Comparison of ENCODE assay signal across 12 cellular contexts in the genomic region with DNA sequence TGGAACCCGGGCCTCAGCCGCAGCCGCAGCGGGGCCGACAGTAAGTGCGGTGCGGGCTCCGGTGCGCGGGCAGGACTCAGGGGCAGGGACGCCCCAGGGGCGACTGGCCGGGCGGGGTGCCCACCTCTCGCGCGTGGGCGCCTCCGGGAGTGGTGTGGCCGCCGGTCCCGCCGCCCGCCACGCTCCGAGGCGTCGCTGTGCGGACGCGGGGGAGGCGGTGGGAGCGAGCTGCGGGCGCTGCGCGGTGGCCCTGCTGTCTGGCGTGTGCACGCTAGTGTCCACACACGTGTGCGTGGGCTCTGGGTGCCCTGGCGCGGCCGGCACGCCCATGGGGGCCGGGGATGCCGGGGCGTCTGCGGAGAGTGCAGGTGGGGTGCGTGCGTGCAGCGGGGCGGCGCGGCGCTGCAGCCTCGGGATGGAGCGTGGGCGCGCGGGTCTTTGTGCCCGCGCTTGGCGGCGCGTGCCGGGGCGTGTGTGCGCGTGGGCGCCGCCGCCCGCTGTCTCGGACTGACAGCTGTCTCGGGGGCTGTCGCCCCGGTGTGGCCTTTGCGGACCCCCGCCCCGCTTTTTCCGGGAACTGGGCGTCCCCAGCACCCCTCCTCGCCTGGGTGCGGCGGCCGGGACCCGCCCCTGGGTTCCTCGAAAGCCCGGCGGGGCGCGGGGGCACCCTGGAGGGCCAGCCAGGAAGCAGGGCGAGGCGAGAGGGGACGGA. TPM values are rescaled to one million over a fixed set of nuclear protein-coding genes. Genes with fewer than 3 reads are reported as not detected.
DNase-seq lines count a peak whose midpoint lies in the region; ATAC-seq and TF ChIP-seq lines count a peak whose summit lies in the region.
"Had no signal": no experiment of that assay in that cellular context is flagged by ENCODE, and none has a peak within 500 bp of the region (broad histone marks: within the 10 kb centered on the region; RNA-seq: fewer than 3 reads in every experiment).

No MANE protein-coding gene starts in this region.

- H3K27me3 Mint-ChIP-seq in activated naive CD4-positive, alpha-beta T cell treated with anti-CD3 and anti-CD28 coated beads, Interleukin-2, amount 10 ng/mL, durations not matched to agents 7 days and 5 days: peaks cover 84% of the 10 kb centered on the region
- peaks cover 42% of the 10 kb centered on the region for H3K27me3 Mint-ChIP-seq in activated naive CD4-positive, alpha-beta T cell treated with anti-CD3 and anti-CD28 coated beads for 36 hours (ENCODE audit: low read depth)
- H3K27me3 Mint-ChIP-seq in central memory CD8-positive, alpha-beta T cell: peaks cover 58% of the 10 kb centered on the region
- peaks cover 54% of the 10 kb centered on the region for H3K27me3 Mint-ChIP-seq in activated T-helper 2 cell treated with anti-CD3 and anti-CD28 coated beads, Interferon-gamma antibody, Interleukin-2, Interleukin-4, amounts not matched to agents 10 μg/mL and 5 μg/mL and 100 μg/mL, durations not matched to agents 14 hours and 24 hours and 36 hours (ENCODE audit: low read depth)

- H3K27me3 ChIP-seq in mesenchymal stem cell (ENCODE audit: control insufficient read depth in 1 of 2, insufficient read depth in 1 of 2, low read length in 2 of 2): peaks cover 58 to 61% of the 10 kb centered on the region in 2 experiments
- peaks cover 16% of the 10 kb centered on the region for H3K27me3 ChIP-seq in thoracic aorta (replicated peaks; ENCODE audit: insufficient read depth)

- WGBS in mesenchymal stem cell: 2% methylated on average over 62 of the region's 96 CpGs

- peak overlapping the region; percentile 29 for H3K9ac ChIP-seq in mesenchymal stem cell (ENCODE audit: low read length)

- H3K4me3 ChIP-seq in mesenchymal stem cell (ENCODE audit: insufficient read depth in 1 of 2, low read depth in 1 of 2, low read length in 2 of 2): peak overlapping the region; percentile 40 to 56
- peak overlapping the region; percentile 61 for H3K4me3 ChIP-seq in thoracic aorta

- no peak for TF ChIP-seq CTCF in thoracic aorta (IDR thresholded peaks at IDR 0.05)

- H3K79me1 ChIP-seq in mesenchymal stem cell (replicated peaks; ENCODE audit: low read length, poor library complexity, severe bottlenecking): peaks cover 15% of the 10 kb centered on the region

- H3K4me1 Mint-ChIP-seq in activated naive CD4-positive, alpha-beta T cell treated with anti-CD3 and anti-CD28 coated beads, Interleukin-2, amount 10 ng/mL, durations not matched to agents 7 days and 5 days: peaks cover 13% of the 10 kb centered on the region
- peaks cover 5% of the 10 kb centered on the region for H3K4me1 Mint-ChIP-seq in activated naive CD4-positive, alpha-beta T cell treated with anti-CD3 and anti-CD28 coated beads for 36 hours (ENCODE audit: low read depth)
- peaks cover 14% of the 10 kb centered on the region for H3K4me1 Mint-ChIP-seq in central memory CD8-positive, alpha-beta T cell
- peaks cover 6% of the 10 kb centered on the region for H3K4me1 Mint-ChIP-seq in activated T-helper 2 cell treated with anti-CD3 and anti-CD28 coated beads, Interferon-gamma antibody, Interleukin-2, Interleukin-4, amounts not matched to agents 10 μg/mL and 5 μg/mL and 100 μg/mL, durations not matched to agents 14 hours and 24 hours and 36 hours (ENCODE audit: low read depth)

- H3K4ac ChIP-seq in mesenchymal stem cell (ENCODE audit: low read depth in 1 of 2, low read length in 2 of 2): no peak overlapping the region

- H3K18ac ChIP-seq in mesenchymal stem cell (ENCODE audit: low read depth in 1 of 2, low read length in 2 of 2): peak overlapping the region in 1 of 2 experiments; percentile 26

- H3K23ac ChIP-seq in mesenchymal stem cell (ENCODE audit: low read length in 2 of 2): peak overlapping the region in 1 of 2 experiments; percentile 70

- H2BK15ac ChIP-seq in mesenchymal stem cell (ENCODE audit: low read depth, poor library complexity, severe bottlenecking): no peak overlapping the region

- H3K36me3 Mint-ChIP-seq in activated naive CD4-positive, alpha-beta T cell treated with anti-CD3 and anti-CD28 coated beads, Interleukin-2, amount 10 ng/mL, durations not matched to agents 7 days and 5 days: peaks cover 7% of the 10 kb centered on the region
- no peaks in the 10 kb centered on the region for H3K36me3 Mint-ChIP-seq in activated naive CD4-positive, alpha-beta T cell treated with anti-CD3 and anti-CD28 coated beads for 36 hours (ENCODE audit: low read depth)
- no peaks in the 10 kb centered on the region for H3K36me3 Mint-ChIP-seq in central memory CD8-positive, alpha-beta T cell (ENCODE audit: insufficient read depth)
- no peaks in the 10 kb centered on the region for H3K36me3 Mint-ChIP-seq in activated T-helper 2 cell treated with anti-CD3 and anti-CD28 coated beads, Interferon-gamma antibody, Interleukin-2, Interleukin-4, amounts not matched to agents 10 μg/mL and 5 μg/mL and 100 μg/mL, durations not matched to agents 14 hours and 24 hours and 36 hours (ENCODE audit: low read depth)
- H3K36me3 Mint-ChIP-seq: CD4-positive, alpha-beta memory T cell had no signal

- H3K27ac ChIP-seq in mesenchymal stem cell (ENCODE audit: low read length, poor library complexity, severe bottlenecking): no peak overlapping the region
- no peak overlapping the region for H3K27ac ChIP-seq in thoracic aorta

- intact Hi-C loops in activated naive CD4-positive, alpha-beta T cell treated with anti-CD3 and anti-CD28 coated beads for 36 hours (cut with micrococcal nuclease): no loop called here
- intact Hi-C loops in activated T-helper 2 cell treated with anti-CD3 and anti-CD28 coated beads, Interferon-gamma antibody, Interleukin-2, Interleukin-4, amounts not matched to agents 10 μg/mL and 5 μg/mL and 100 μg/mL, durations not matched to agents 14 hours and 24 hours and 36 hours (cut with micrococcal nuclease): no loop called here

- peak overlapping the region in 1 of 2 experiments; percentile 71 for H3K14ac ChIP-seq in mesenchymal stem cell (ENCODE audit: low read length in 2 of 2)

- no peak overlapping the region for H2BK120ac ChIP-seq in mesenchymal stem cell (ENCODE audit: low read depth, low read length)

- H4K8ac ChIP-seq in mesenchymal stem cell (ENCODE audit: low read length): no peak overlapping the region

- H3K27ac Mint-ChIP-seq in activated naive CD4-positive, alpha-beta T cell treated with anti-CD3 and anti-CD28 coated beads, Interleukin-2, amount 10 ng/mL, durations not matched to agents 7 days and 5 days: no peak overlapping the region
- no peak overlapping the region for H3K27ac Mint-ChIP-seq in activated naive CD4-positive, alpha-beta T cell treated with anti-CD3 and anti-CD28 coated beads for 36 hours
- H3K27ac Mint-ChIP-seq in central memory CD8-positive, alpha-beta T cell (ENCODE audit: low read depth): no peak overlapping the region
- no peak overlapping the region for H3K27ac Mint-ChIP-seq in activated T-helper 2 cell treated with anti-CD3 and anti-CD28 coated beads, Interferon-gamma antibody, Interleukin-2, Interleukin-4, amounts not matched to agents 10 μg/mL and 5 μg/mL and 100 μg/mL, durations not matched to agents 14 hours and 24 hours and 36 hours

- H2BK5ac ChIP-seq in mesenchymal stem cell (ENCODE audit: low read depth, low read length, poor library complexity, severe bottlenecking): no peak overlapping the region

- no peak overlapping the region for H3K4me3 Mint-ChIP-seq in activated naive CD4-positive, alpha-beta T cell treated with anti-CD3 and anti-CD28 coated beads, Interleukin-2, amount 10 ng/mL, durations not matched to agents 7 days and 5 days
- H3K4me3 Mint-ChIP-seq in activated naive CD4-positive, alpha-beta T cell treated with anti-CD3 and anti-CD28 coated beads for 36 hours: no peak overlapping the region
- H3K4me3 Mint-ChIP-seq in central memory CD8-positive, alpha-beta T cell: peak overlapping the region; percentile 66
- no peak overlapping the region for H3K4me3 Mint-ChIP-seq in activated T-helper 2 cell treated with anti-CD3 and anti-CD28 coated beads, Interferon-gamma antibody, Interleukin-2, Interleukin-4, amounts not matched to agents 10 μg/mL and 5 μg/mL and 100 μg/mL, durations not matched to agents 14 hours and 24 hours and 36 hours (ENCODE audit: low read depth)

- ATAC-seq in central memory CD8-positive, alpha-beta T cell (replicated peaks; ENCODE audit: extremely low read depth, poor library complexity, severe bottlenecking): peak; percentile 48
- no peak for ATAC-seq in thoracic aorta (ENCODE audit: insufficient number of reproducible peaks, low FRiP score, low read depth)

- H4K91ac ChIP-seq in mesenchymal stem cell (ENCODE audit: low read length): no peak overlapping the region

- H3K4me2 ChIP-seq in mesenchymal stem cell (ENCODE audit: low read length, poor library complexity, severe bottlenecking): peak overlapping the region; percentile 92

- peaks cover 23% of the 10 kb centered on the region for H3K4me1 ChIP-seq in mesenchymal stem cell (ENCODE audit: control insufficient read depth, insufficient read depth, low read depth, low read length)
- H3K4me1 ChIP-seq in thoracic aorta (ENCODE audit: control insufficient read depth in 1 of 2, low read depth in 2 of 2): peaks cover 15 to 24% of the 10 kb centered on the region in 2 donors

- no peaks in the 10 kb centered on the region for H3K9me3 ChIP-seq in mesenchymal stem cell (ENCODE audit: control insufficient read depth, low read length)
- H3K9me3 ChIP-seq in thoracic aorta: no peaks in the 10 kb centered on the region

- no peak overlapping the region for H2AK5ac ChIP-seq in mesenchymal stem cell (ENCODE audit: low read length, severe bottlenecking)

- peak overlapping the region; percentile 11 for H2AFZ ChIP-seq in mesenchymal stem cell (ENCODE audit: low read depth, low read length)

- peak; percentile 37 for DNase-seq in activated naive CD4-positive, alpha-beta T cell treated with anti-CD3 and anti-CD28 coated beads, Interleukin-2, amount 10 ng/mL, durations not matched to agents 7 days and 5 days
- DNase-seq in activated naive CD4-positive, alpha-beta T cell treated with anti-CD3 and anti-CD28 coated beads for 36 hours: no peak
- no peak for DNase-seq in central memory CD8-positive, alpha-beta T cell (ENCODE audit: low spot score in 2 of 2)
- DNase-seq in mesenchymal stem cell (no peak), thoracic aorta (ENCODE audit: low spot score) (no peak), hippocampal formation (lab: John Stamatoyannopoulos, UW) (no peak), T1000 (lab: John Stamatoyannopoulos, UW) (no peak)
- DNase-seq in activated T-helper 2 cell treated with anti-CD3 and anti-CD28 coated beads, Interferon-gamma antibody, Interleukin-2, Interleukin-4, amounts not matched to agents 10 μg/mL and 5 μg/mL and 100 μg/mL, durations not matched to agents 14 hours and 24 hours and 36 hours (ENCODE audit: low spot score): no peak
- DNase-seq: NCI-H1930 had no signal

- CTCF ChIA-PET in activated naive CD4-positive, alpha-beta T cell treated with anti-CD3 and anti-CD28 coated beads, Interleukin-2, amount 10 ng/mL, durations not matched to agents 7 days and 5 days (lab: Charles Lee): interaction anchor here (1.0 to 5.9 kb wide), 3 partner anchors 11 to 88 kb away, joined by 3 to 50 read pairs (median 17); a partner anchor contains a TSS
- CTCF ChIA-PET in activated naive CD4-positive, alpha-beta T cell treated with anti-CD3 and anti-CD28 coated beads for 36 hours (lab: Charles Lee): interaction anchor here (1.3 to 1.9 kb wide), 4 partner anchors 10 to 13 kb away, joined by 3 to 5 read pairs (median 4); a partner anchor contains a TSS

- no peaks in the 10 kb centered on the region for H3K9me3 Mint-ChIP-seq in activated naive CD4-positive, alpha-beta T cell treated with anti-CD3 and anti-CD28 coated beads, Interleukin-2, amount 10 ng/mL, durations not matched to agents 7 days and 5 days
- no peaks in the 10 kb centered on the region for H3K9me3 Mint-ChIP-seq in activated naive CD4-positive, alpha-beta T cell treated with anti-CD3 and anti-CD28 coated beads for 36 hours
- no peaks in the 10 kb centered on the region for H3K9me3 Mint-ChIP-seq in central memory CD8-positive, alpha-beta T cell
- H3K9me3 Mint-ChIP-seq in activated T-helper 2 cell treated with anti-CD3 and anti-CD28 coated beads, Interferon-gamma antibody, Interleukin-2, Interleukin-4, amounts not matched to agents 10 μg/mL and 5 μg/mL and 100 μg/mL, durations not matched to agents 14 hours and 24 hours and 36 hours: no peaks in the 10 kb centered on the region
- H3K9me3 Mint-ChIP-seq: CD4-positive, alpha-beta memory T cell had no signal

- no peak overlapping the region for H2BK12ac ChIP-seq in mesenchymal stem cell (ENCODE audit: low read length in 2 of 2)

- H3K36me3 ChIP-seq in mesenchymal stem cell (ENCODE audit: control insufficient read depth in 1 of 2, insufficient read depth in 2 of 2, low read depth in 1 of 2, low read length in 2 of 2) (peaks cover 0 to 24% of the 10 kb centered on the region in 2 experiments), thoracic aorta (no peaks in the 10 kb centered on the region)

RNA-seq across cellular contexts. Expression of a gene that starts 0.8 kb away (rescaled TPM):
- total RNA-seq in activated naive CD4-positive, alpha-beta T cell treated with anti-CD3 and anti-CD28 coated beads for 36 hours: under 1 TPM in 1 of 2 experiments, not detected in 1; 0.41 TPM
- not detected for polyA plus RNA-seq in mesenchymal stem cell (2013, experiment 1 of 2)
- not detected for polyA plus RNA-seq in mesenchymal stem cell (2013, experiment 2 of 2)
- not detected for total RNA-seq in thoracic aorta
- not detected in 2 replicates for total RNA-seq in activated T-helper 2 cell treated with anti-CD3 and anti-CD28 coated beads, Interferon-gamma antibody, Interleukin-2, Interleukin-4, amounts not matched to agents 10 μg/mL and 5 μg/mL and 100 μg/mL, durations not matched to agents 14 hours and 24 hours and 36 hours
- total RNA-seq: CD4-positive, alpha-beta memory T cell; lung microvascular endothelial cell had no signal
- polyA plus RNA-seq: CD4-positive, alpha-beta memory T cell had no signal

RNA-seq across cellular contexts. Expression of a gene that starts 6.3 kb away (rescaled TPM):
- total RNA-seq in activated naive CD4-positive, alpha-beta T cell treated with anti-CD3 and anti-CD28 coated beads for 36 hours: 10 to 100 TPM; 26.2 to 30.5 TPM
- polyA plus RNA-seq in mesenchymal stem cell (2013, experiment 1 of 2): 25.9 TPM
- 24.6 TPM for polyA plus RNA-seq in mesenchymal stem cell (2013, experiment 2 of 2)
- total RNA-seq in thoracic aorta: 10 to 100 TPM in 1 of 2 donors, 1 to 10 TPM in 1; 8.7 to 19.0 TPM
- 32.7 and 38.0 TPM in 2 replicates for total RNA-seq in activated T-helper 2 cell treated with anti-CD3 and anti-CD28 coated beads, Interferon-gamma antibody, Interleukin-2, Interleukin-4, amounts not matched to agents 10 μg/mL and 5 μg/mL and 100 μg/mL, durations not matched to agents 14 hours and 24 hours and 36 hours

RNA-seq across cellular contexts. Expression of a gene that starts 7.4 kb away (rescaled TPM):
- 10 to 100 TPM; 12.8 to 14.3 TPM for total RNA-seq in activated naive CD4-positive, alpha-beta T cell treated with anti-CD3 and anti-CD28 coated beads for 36 hours
- polyA plus RNA-seq in mesenchymal stem cell (2013, experiment 1 of 2): 69.6 TPM
- 70.6 TPM for polyA plus RNA-seq in mesenchymal stem cell (2013, experiment 2 of 2)
- total RNA-seq in thoracic aorta: 10 to 100 TPM; 39.2 to 83.8 TPM
- 33.2 and 34.7 TPM in 2 replicates for total RNA-seq in activated T-helper 2 cell treated with anti-CD3 and anti-CD28 coated beads, Interferon-gamma antibody, Interleukin-2, Interleukin-4, amounts not matched to agents 10 μg/mL and 5 μg/mL and 100 μg/mL, durations not matched to agents 14 hours and 24 hours and 36 hours

RNA-seq across cellular contexts. Expression of a gene that starts 8.3 kb away (rescaled TPM):
- under 1 TPM in 1 of 2 experiments, not detected in 1; 0.67 TPM for total RNA-seq in activated naive CD4-positive, alpha-beta T cell treated with anti-CD3 and anti-CD28 coated beads for 36 hours
- polyA plus RNA-seq in mesenchymal stem cell (2013, experiment 1 of 2): 0.18 TPM
- polyA plus RNA-seq in mesenchymal stem cell (2013, experiment 2 of 2): 0.12 TPM
- not detected for total RNA-seq in thoracic aorta
- total RNA-seq in activated T-helper 2 cell treated with anti-CD3 and anti-CD28 coated beads, Interferon-gamma antibody, Interleukin-2, Interleukin-4, amounts not matched to agents 10 μg/mL and 5 μg/mL and 100 μg/mL, durations not matched to agents 14 hours and 24 hours and 36 hours: 0.59 TPM in 1 of 2 replicates, not detected in the other
- total RNA-seq: CD4-positive, alpha-beta memory T cell; lung microvascular endothelial cell; T-helper 1 cell treated with Interleukin-12 subunit alpha and Interleukin-12 subunit beta and Interleukin-4 antibody, amounts not matched to agents 30 ng/mL and 1 ng/mL, for 36 hours had no signal
- polyA plus RNA-seq: CD4-positive, alpha-beta memory T cell had no signal

RNA-seq across cellular contexts. Expression of a gene that starts 13.4 kb away (rescaled TPM):
- total RNA-seq in activated naive CD4-positive, alpha-beta T cell treated with anti-CD3 and anti-CD28 coated beads for 36 hours: 10 to 100 TPM; 18.5 to 21.7 TPM
- 10.7 TPM for polyA plus RNA-seq in mesenchymal stem cell (2013, experiment 1 of 2)
- 10.7 TPM for polyA plus RNA-seq in mesenchymal stem cell (2013, experiment 2 of 2)
- total RNA-seq in thoracic aorta: 10 to 100 TPM; 33.4 to 46.0 TPM
- 49.4 and 54.6 TPM in 2 replicates for total RNA-seq in activated T-helper 2 cell treated with anti-CD3 and anti-CD28 coated beads, Interferon-gamma antibody, Interleukin-2, Interleukin-4, amounts not matched to agents 10 μg/mL and 5 μg/mL and 100 μg/mL, durations not matched to agents 14 hours and 24 hours and 36 hours
